ENCODE assay signal across 14 cellular contexts in the genomic region with DNA sequence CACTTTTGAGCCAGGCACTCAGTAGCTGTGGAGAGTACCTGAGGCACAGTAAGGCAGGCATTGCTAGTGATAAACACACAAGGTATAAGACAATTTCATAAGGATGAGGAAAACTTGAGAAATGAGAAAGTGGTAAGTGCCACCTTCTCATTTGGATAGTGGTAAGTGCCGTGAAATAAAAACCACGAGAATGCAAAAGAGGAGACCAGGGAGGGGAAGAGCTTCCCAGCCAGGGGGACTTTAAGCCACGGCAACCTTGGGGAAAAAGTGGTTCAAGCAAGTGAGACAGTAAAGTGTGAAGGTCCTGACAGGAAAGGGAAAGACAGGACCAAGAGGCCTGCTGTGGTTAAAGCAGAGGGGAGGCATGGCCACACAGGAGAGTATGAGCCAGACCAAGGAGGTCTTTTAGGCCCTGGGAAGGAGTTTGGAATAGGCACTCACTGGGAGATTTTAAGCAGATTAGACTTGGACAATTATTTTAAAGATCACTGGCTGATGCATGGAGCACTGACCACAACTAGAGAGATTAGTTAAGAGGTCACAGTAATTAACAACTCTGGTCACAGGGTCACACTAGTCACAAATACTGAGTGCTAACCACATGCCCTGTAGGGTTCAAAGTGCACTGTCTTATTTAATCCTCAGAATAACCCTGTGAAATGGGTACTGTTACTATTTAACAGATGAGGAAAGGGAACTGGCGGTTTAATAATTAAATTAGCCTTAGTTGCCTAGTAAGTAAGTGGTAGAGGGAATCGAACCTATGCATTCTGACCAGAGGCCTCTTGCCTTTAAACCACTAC. TPM values are rescaled to one million over a fixed set of nuclear protein-coding genes. Genes with fewer than 3 reads are reported as not detected.
DNase-seq lines count a peak whose midpoint lies in the region; ATAC-seq and TF ChIP-seq lines count a peak whose summit lies in the region.
"Had no signal": no experiment of that assay in that cellular context is flagged by ENCODE, and none has a peak within 500 bp of the region (broad histone marks: within the 10 kb centered on the region; RNA-seq: fewer than 3 reads in every experiment).

No MANE protein-coding gene starts in this region.

- no peak overlapping the region for H3K4me3 Mint-ChIP-seq in activated naive CD4-positive, alpha-beta T cell treated with anti-CD3 and anti-CD28 coated beads, Interleukin-2, amount 10 ng/mL, durations not matched to agents 7 days and 5 days
- H3K4me3 Mint-ChIP-seq in activated CD8-positive, alpha-beta T cell treated with anti-CD3 and anti-CD28 coated beads for 36 hours, result no peak overlapping the region

- POLR2A ChIA-PET in activated CD8-positive, alpha-beta T cell treated with anti-CD3 and anti-CD28 coated beads for 36 hours (lab: Charles Lee), result no interaction called here

- H3K27ac Mint-ChIP-seq in activated naive CD4-positive, alpha-beta T cell treated with anti-CD3 and anti-CD28 coated beads, Interleukin-2, amount 50 U/mL, for 72 hours, result peak overlapping the region; percentile 56 to 76
- no peak overlapping the region for H3K27ac Mint-ChIP-seq in activated naive CD4-positive, alpha-beta T cell treated with anti-CD3 and anti-CD28 coated beads, Interleukin-2, amount 10 ng/mL, durations not matched to agents 7 days and 5 days
- peak overlapping the region; percentile 76 for H3K27ac Mint-ChIP-seq in activated CD8-positive, alpha-beta T cell treated with anti-CD3 and anti-CD28 coated beads for 36 hours

- TF ChIP-seq CTCF in activated CD8-positive, alpha-beta T cell treated with anti-CD3 and anti-CD28 coated beads for 36 hours (IDR thresholded peaks at IDR 0.05), result no peak

- intact Hi-C loops in activated CD8-positive, alpha-beta T cell treated with anti-CD3 and anti-CD28 coated beads for 36 hours (cut with micrococcal nuclease), result no loop called here

- H3K9me3 Mint-ChIP-seq in activated naive CD4-positive, alpha-beta T cell treated with anti-CD3 and anti-CD28 coated beads, Interleukin-2, amount 50 U/mL, for 72 hours, result no peaks in the 10 kb centered on the region
- H3K9me3 Mint-ChIP-seq in activated naive CD4-positive, alpha-beta T cell treated with anti-CD3 and anti-CD28 coated beads, Interleukin-2, amount 10 ng/mL, durations not matched to agents 7 days and 5 days, result no peaks in the 10 kb centered on the region
- no peaks in the 10 kb centered on the region for H3K9me3 Mint-ChIP-seq in activated CD8-positive, alpha-beta T cell treated with anti-CD3 and anti-CD28 coated beads for 36 hours

- CTCF ChIA-PET in activated naive CD4-positive, alpha-beta T cell treated with anti-CD3 and anti-CD28 coated beads, Interleukin-2, amount 10 ng/mL, durations not matched to agents 7 days and 5 days (lab: Charles Lee), result no interaction called here
- CTCF ChIA-PET in activated CD8-positive, alpha-beta T cell treated with anti-CD3 and anti-CD28 coated beads for 36 hours (lab: Charles Lee), result no interaction called here

- H3K27me3 Mint-ChIP-seq in activated naive CD4-positive, alpha-beta T cell treated with anti-CD3 and anti-CD28 coated beads, Interleukin-2, amount 10 ng/mL, durations not matched to agents 7 days and 5 days, result no peaks in the 10 kb centered on the region
- H3K27me3 Mint-ChIP-seq in activated CD8-positive, alpha-beta T cell treated with anti-CD3 and anti-CD28 coated beads for 36 hours, result no peaks in the 10 kb centered on the region

- no peaks in the 10 kb centered on the region for H3K4me1 Mint-ChIP-seq in activated naive CD4-positive, alpha-beta T cell treated with anti-CD3 and anti-CD28 coated beads, Interleukin-2, amount 10 ng/mL, durations not matched to agents 7 days and 5 days
- no peaks in the 10 kb centered on the region for H3K4me1 Mint-ChIP-seq in activated CD8-positive, alpha-beta T cell treated with anti-CD3 and anti-CD28 coated beads for 36 hours (ENCODE audit: low read depth)

- no peak for DNase-seq in activated naive CD4-positive, alpha-beta T cell treated with anti-CD3 and anti-CD28 coated beads, Interleukin-2, amount 50 U/mL, for 72 hours (ENCODE audit: low spot score in 2 of 2)
- no peak for DNase-seq in activated naive CD4-positive, alpha-beta T cell treated with anti-CD3 and anti-CD28 coated beads, Interleukin-2, amount 10 ng/mL, durations not matched to agents 7 days and 5 days
- no peak for DNase-seq in activated CD8-positive, alpha-beta T cell treated with anti-CD3 and anti-CD28 coated beads for 36 hours
- DNase-seq in left lobe of liver (ENCODE audit: low spot score) (no peak), AG08396 (ENCODE audit: low spot score) (no peak)
- DNase-seq in stimulated activated naive CD8-positive, alpha-beta T cell treated with anti-CD3 and anti-CD28 coated beads, Interleukin-15, Interleukin-2, amounts not matched to agents 100 U/mL and 50 U/mL, for 24 hours, result no peak
- no peak for DNase-seq in stimulated activated naive CD4-positive, alpha-beta T cell (lab: John Stamatoyannopoulos, UW)
- DNase-seq: activated naive CD4-positive, alpha-beta T cell treated with anti-CD3 and anti-CD28 coated beads, Interleukin-2, amount 50 U/mL, for 16 hours; kidney; NCI-H1694 treated with DMSO at 0.1 percent for 48 hours; NCI-H446 treated with DMSO at 0.1 percent for 48 hours; posterior cingulate gyrus; stimulated activated CD4-positive, alpha-beta T cell treated with anti-CD3 and anti-CD28 coated beads, Interleukin-12 subunit alpha, Interleukin-12 subunit beta, amount 100 ng/mL, for 4 hours had no signal

- ATAC-seq in activated naive CD4-positive, alpha-beta T cell treated with anti-CD3 and anti-CD28 coated beads, Interleukin-2, amount 50 U/mL, for 72 hours, result peak in 1 of 2 donors; percentile 37
- ATAC-seq in activated CD8-positive, alpha-beta T cell treated with anti-CD3 and anti-CD28 coated beads for 36 hours, result no peak
- ATAC-seq in left lobe of liver (peak; percentile 45), HG03159 (IDR thresholded peaks at IDR 0.05; ENCODE audit: unreplicated experiment) (no peak)
- ATAC-seq in stimulated activated naive CD8-positive, alpha-beta T cell treated with anti-CD3 and anti-CD28 coated beads, Interleukin-15, Interleukin-2, amounts not matched to agents 100 U/mL and 50 U/mL, for 24 hours, result peak; percentile 9

- H3K36me3 Mint-ChIP-seq in activated naive CD4-positive, alpha-beta T cell treated with anti-CD3 and anti-CD28 coated beads, Interleukin-2, amount 50 U/mL, for 72 hours, result peaks cover 0 to 10% of the 10 kb centered on the region in 2 donors
- H3K36me3 Mint-ChIP-seq in activated naive CD4-positive, alpha-beta T cell treated with anti-CD3 and anti-CD28 coated beads, Interleukin-2, amount 10 ng/mL, durations not matched to agents 7 days and 5 days, result peaks cover 46% of the 10 kb centered on the region
- peaks cover 45% of the 10 kb centered on the region for H3K36me3 Mint-ChIP-seq in activated CD8-positive, alpha-beta T cell treated with anti-CD3 and anti-CD28 coated beads for 36 hours (ENCODE audit: low read depth)

RNA-seq across cellular contexts. Expression of a gene that starts 50.1 kb away (rescaled TPM):
- total RNA-seq in activated naive CD4-positive, alpha-beta T cell treated with anti-CD3 and anti-CD28 coated beads, Interleukin-2, amount 50 U/mL, for 72 hours, result 100 to 1,000 TPM in 1 of 2 donors, 10 to 100 TPM in 1; 84.6 to 107 TPM
- total RNA-seq in activated CD8-positive, alpha-beta T cell treated with anti-CD3 and anti-CD28 coated beads for 36 hours, result 10 to 100 TPM; 66.0 to 69.5 TPM
- 8.9 TPM for total RNA-seq in left lobe of liver

RNA-seq across cellular contexts. Expression of a gene that starts 59.4 kb away (rescaled TPM):
- total RNA-seq in activated naive CD4-positive, alpha-beta T cell treated with anti-CD3 and anti-CD28 coated beads, Interleukin-2, amount 50 U/mL, for 72 hours, result 10 to 100 TPM; 79.3 to 86.9 TPM
- total RNA-seq in activated CD8-positive, alpha-beta T cell treated with anti-CD3 and anti-CD28 coated beads for 36 hours, result 10 to 100 TPM; 94.6 to 96.2 TPM
- total RNA-seq in left lobe of liver, result 15.8 TPM

Comparison
In these comparisons a context has a peak if more than half of its experiments do, and no peak if none do; other contexts are left out.
1. ATAC-seq: peak in left lobe of liver (single experiment) and stimulated activated naive CD8-positive, alpha-beta T cell treated with anti-CD3 and anti-CD28 coated beads, Interleukin-15, Interleukin-2, amounts not matched to agents 100 U/mL and 50 U/mL, for 24 hours (single experiment); none in activated CD8-positive, alpha-beta T cell treated with anti-CD3 and anti-CD28 coated beads for 36 hours (single experiment) and HG03159 (single experiment).